14 cellular contexts compared by ENCODE assay signal in genomic region chr10:97883092-97883485, GRCh38.
"Had no signal": no experiment of that assay in that cellular context is flagged by ENCODE, and none has a peak within 500 bp of the region (broad histone marks: within the 10 kb centered on the region; RNA-seq: fewer than 3 reads in every experiment).

No MANE protein-coding gene starts in this region.

- H3K79me2 ChIP-seq: parathyroid adenoma had no signal

- H3K4me3 Mint-ChIP-seq: activated CD4-positive, alpha-beta T cell treated with anti-CD3 and anti-CD28 coated beads, Interleukin-2, amount 10 ng/mL, durations not matched to agents 7 days and 5 days; activated T-helper 1 cell treated with anti-CD3 and anti-CD28 coated beads, Interleukin-12 subunit alpha, Interleukin-12 subunit beta, Interleukin-2, Interleukin-4 antibody, amounts not matched to agents 30 ng/mL and 10 ng/mL and 1 ng/mL, durations not matched to agents 14 hours and 24 hours and 36 hours; endodermal cell; neural progenitor cell; stimulated activated memory B cell treated with anti-CD40 and anti-IgM and Interleukin-4, amounts not matched to agents 10 μg/mL and 1 μg/mL and 100 μg/mL, for 72 hours had no signal

- H3K27ac Mint-ChIP-seq: activated CD4-positive, alpha-beta T cell treated with anti-CD3 and anti-CD28 coated beads, Interleukin-2, amount 10 ng/mL, durations not matched to agents 7 days and 5 days; activated T-helper 1 cell treated with anti-CD3 and anti-CD28 coated beads, Interleukin-12 subunit alpha, Interleukin-12 subunit beta, Interleukin-2, Interleukin-4 antibody, amounts not matched to agents 30 ng/mL and 10 ng/mL and 1 ng/mL, durations not matched to agents 14 hours and 24 hours and 36 hours; endodermal cell; neural progenitor cell; stimulated activated memory B cell treated with anti-CD40 and anti-IgM and Interleukin-4, amounts not matched to agents 10 μg/mL and 1 μg/mL and 100 μg/mL, for 72 hours had no signal

- H3K4me2 ChIP-seq: neural progenitor cell had no signal

- H3K9ac ChIP-seq: neural progenitor cell, parathyroid adenoma had no signal

- H3K9me3 ChIP-seq: sigmoid colon, thyroid gland, uterus had no signal

- H3K4me3 ChIP-seq: dorsolateral prefrontal cortex, neural progenitor cell, sigmoid colon, thyroid gland, uterus had no signal

- H3K36me3 ChIP-seq: neural progenitor cell, sigmoid colon, thyroid gland, uterus had no signal

- H3K4me1 ChIP-seq: parathyroid adenoma, sigmoid colon, thyroid gland, uterus had no signal

- H3K36me3 Mint-ChIP-seq: neural progenitor cell; stimulated activated memory B cell treated with anti-CD40 and anti-IgM and Interleukin-4, amounts not matched to agents 10 μg/mL and 1 μg/mL and 100 μg/mL, for 72 hours had no signal

- H3K4me1 Mint-ChIP-seq: activated CD4-positive, alpha-beta T cell treated with anti-CD3 and anti-CD28 coated beads, Interleukin-2, amount 10 ng/mL, durations not matched to agents 7 days and 5 days; neural progenitor cell; stimulated activated memory B cell treated with anti-CD40 and anti-IgM and Interleukin-4, amounts not matched to agents 10 μg/mL and 1 μg/mL and 100 μg/mL, for 72 hours had no signal

- H3K9me3 Mint-ChIP-seq: activated CD4-positive, alpha-beta T cell treated with anti-CD3 and anti-CD28 coated beads, Interleukin-2, amount 10 ng/mL, durations not matched to agents 7 days and 5 days; activated T-helper 1 cell treated with anti-CD3 and anti-CD28 coated beads, Interleukin-12 subunit alpha, Interleukin-12 subunit beta, Interleukin-2, Interleukin-4 antibody, amounts not matched to agents 30 ng/mL and 10 ng/mL and 1 ng/mL, durations not matched to agents 14 hours and 24 hours and 36 hours; endodermal cell; neural progenitor cell; stimulated activated memory B cell treated with anti-CD40 and anti-IgM and Interleukin-4, amounts not matched to agents 10 μg/mL and 1 μg/mL and 100 μg/mL, for 72 hours had no signal

- H2AFZ ChIP-seq: neural progenitor cell, parathyroid adenoma had no signal

- H3K27me3 Mint-ChIP-seq: activated CD4-positive, alpha-beta T cell treated with anti-CD3 and anti-CD28 coated beads, Interleukin-2, amount 10 ng/mL, durations not matched to agents 7 days and 5 days had no signal

- ATAC-seq: stimulated activated memory B cell treated with anti-CD40 and anti-IgM and Interleukin-4, amounts not matched to agents 10 μg/mL and 1 μg/mL and 100 μg/mL, for 72 hours had no signal

- DNase-seq: activated CD4-positive, alpha-beta T cell treated with anti-CD3 and anti-CD28 coated beads, Interleukin-2, amount 10 ng/mL, durations not matched to agents 7 days and 5 days; activated naive CD4-positive, alpha-beta T cell; dorsolateral prefrontal cortex; endodermal cell; erythroblast; hippocampal formation; midbrain; sigmoid colon; thyroid gland; uterus had no signal

- H3K27me3 ChIP-seq: dorsolateral prefrontal cortex, neural progenitor cell, thyroid gland, uterus had no signal

- H3K27ac ChIP-seq: dorsolateral prefrontal cortex, neural progenitor cell, parathyroid adenoma, sigmoid colon, thyroid gland, uterus had no signal
